ENCODE assay signal across 26 cellular contexts in the genomic region with DNA sequence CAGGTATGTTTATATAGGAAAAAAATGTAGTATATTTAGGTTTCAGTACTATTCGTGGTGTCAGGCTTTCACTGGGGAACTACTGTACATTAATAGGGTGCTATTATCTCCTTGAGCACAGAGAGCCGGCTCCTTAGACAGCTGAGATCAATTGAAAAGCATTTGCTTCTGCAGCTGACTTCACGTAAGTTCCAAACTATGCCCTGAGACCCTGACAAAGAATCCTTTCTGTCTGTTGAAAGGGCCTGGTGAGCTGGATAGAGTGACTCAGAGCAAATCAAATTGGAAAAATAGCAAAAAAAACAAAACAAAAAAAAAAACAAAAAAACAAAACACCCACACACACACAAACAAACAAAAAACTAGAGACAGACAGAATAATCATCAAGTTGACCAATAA.
"Had no signal": no experiment of that assay in that cellular context is flagged by ENCODE, and none has a peak within 500 bp of the region (broad histone marks: within the 10 kb centered on the region; RNA-seq: fewer than 3 reads in every experiment).

No MANE protein-coding gene starts in this region.

- H3K27ac Mint-ChIP-seq: activated B cell treated with CpG ODN at 0.5 μM for 24 hours; activated CD4-positive, alpha-beta memory T cell treated with anti-CD3 and anti-CD28 coated beads for 36 hours; activated CD4-positive, alpha-beta T cell treated with anti-CD3 and anti-CD28 coated beads, Interleukin-2, amount 10 ng/mL, durations not matched to agents 7 days and 5 days; activated naive CD4-positive, alpha-beta T cell treated with anti-CD3 and anti-CD28 coated beads for 36 hours; activated naive CD8-positive, alpha-beta T cell treated with anti-CD3 and anti-CD28 coated beads, Interleukin-2, amount 10 ng/mL, durations not matched to agents 7 days and 5 days; activated T-helper 17 cell treated with anti-CD3 and anti-CD28 coated beads, Interleukin-2, amount 50 U/mL, for 72 hours; T-helper 17 cell had no signal

- H3K4me3 Mint-ChIP-seq: activated B cell treated with CpG ODN at 0.5 μM for 24 hours; activated CD4-positive, alpha-beta memory T cell treated with anti-CD3 and anti-CD28 coated beads for 36 hours; activated CD4-positive, alpha-beta T cell treated with anti-CD3 and anti-CD28 coated beads, Interleukin-2, amount 10 ng/mL, durations not matched to agents 7 days and 5 days; activated naive CD4-positive, alpha-beta T cell treated with anti-CD3 and anti-CD28 coated beads for 36 hours; activated naive CD8-positive, alpha-beta T cell treated with anti-CD3 and anti-CD28 coated beads, Interleukin-2, amount 10 ng/mL, durations not matched to agents 7 days and 5 days; activated T-helper 17 cell treated with anti-CD3 and anti-CD28 coated beads, Interleukin-2, amount 50 U/mL, for 72 hours; T-helper 17 cell had no signal

- H3K4me1 ChIP-seq: adrenal gland, body of pancreas had no signal

- H3K27me3 Mint-ChIP-seq: activated B cell treated with CpG ODN at 0.5 μM for 24 hours; activated CD4-positive, alpha-beta memory T cell treated with anti-CD3 and anti-CD28 coated beads for 36 hours; activated CD4-positive, alpha-beta T cell treated with anti-CD3 and anti-CD28 coated beads, Interleukin-2, amount 10 ng/mL, durations not matched to agents 7 days and 5 days; activated naive CD8-positive, alpha-beta T cell treated with anti-CD3 and anti-CD28 coated beads, Interleukin-2, amount 10 ng/mL, durations not matched to agents 7 days and 5 days had no signal

- H3K4me1 Mint-ChIP-seq: activated B cell treated with CpG ODN at 0.5 μM for 24 hours; activated CD4-positive, alpha-beta T cell treated with anti-CD3 and anti-CD28 coated beads, Interleukin-2, amount 10 ng/mL, durations not matched to agents 7 days and 5 days; activated naive CD8-positive, alpha-beta T cell treated with anti-CD3 and anti-CD28 coated beads, Interleukin-2, amount 10 ng/mL, durations not matched to agents 7 days and 5 days; activated T-helper 17 cell treated with anti-CD3 and anti-CD28 coated beads, Interleukin-2, amount 50 U/mL, for 72 hours; T-helper 17 cell had no signal

- DNase-seq: activated B cell treated with CpG ODN at 0.5 μM for 24 hours; activated CD4-positive, alpha-beta memory T cell treated with anti-CD3 and anti-CD28 coated beads for 36 hours; activated CD4-positive, alpha-beta T cell treated with anti-CD3 and anti-CD28 coated beads, Interleukin-2, amount 10 ng/mL, durations not matched to agents 7 days and 5 days; activated CD8-positive, alpha-beta memory T cell treated with anti-CD3 and anti-CD28 coated beads for 24 hours; activated gamma-delta T cell; activated naive CD4-positive, alpha-beta T cell treated with anti-CD3 and anti-CD28 coated beads for 36 hours; activated naive CD8-positive, alpha-beta T cell treated with anti-CD3 and anti-CD28 coated beads, Interleukin-2, amount 10 ng/mL, durations not matched to agents 7 days and 5 days; activated T-cell treated with anti-CD3 and anti-CD28 coated beads, Interleukin-2, amount 50 U/mL, for 48 hours; adrenal gland; anterior cingulate cortex; body of pancreas; central memory CD4-positive, alpha-beta T cell; IMR-90; Kasumi-1; KBM-7; NCI-H1092; NCI-H1694; NCI-H2029; NCI-H2107; NCI-H510A treated with DMSO at 0.1 percent for 48 hours; NCI-H69; PC-3; SHP77 treated with DMSO at 0.1 percent for 48 hours; T-helper 17 cell; T-helper 9 cell had no signal

- H3K27ac ChIP-seq: adrenal gland, body of pancreas had no signal

- H3K4me3 ChIP-seq: adrenal gland, body of pancreas had no signal

- H3K36me3 ChIP-seq: adrenal gland had no signal

- H3K36me3 Mint-ChIP-seq: activated CD4-positive, alpha-beta memory T cell treated with anti-CD3 and anti-CD28 coated beads for 36 hours; activated naive CD8-positive, alpha-beta T cell treated with anti-CD3 and anti-CD28 coated beads, Interleukin-2, amount 10 ng/mL, durations not matched to agents 7 days and 5 days had no signal

- H3K9me3 ChIP-seq: adrenal gland, body of pancreas had no signal

- H3K9me3 Mint-ChIP-seq: activated B cell treated with CpG ODN at 0.5 μM for 24 hours; activated CD4-positive, alpha-beta memory T cell treated with anti-CD3 and anti-CD28 coated beads for 36 hours; activated CD4-positive, alpha-beta T cell treated with anti-CD3 and anti-CD28 coated beads, Interleukin-2, amount 10 ng/mL, durations not matched to agents 7 days and 5 days; activated naive CD4-positive, alpha-beta T cell treated with anti-CD3 and anti-CD28 coated beads for 36 hours; activated naive CD8-positive, alpha-beta T cell treated with anti-CD3 and anti-CD28 coated beads, Interleukin-2, amount 10 ng/mL, durations not matched to agents 7 days and 5 days; activated T-helper 17 cell treated with anti-CD3 and anti-CD28 coated beads, Interleukin-2, amount 50 U/mL, for 72 hours had no signal
